9 cellular contexts compared by ENCODE assay signal in genomic region chr7:8761731-8762130, GRCh38.
"Had no signal": no experiment of that assay in that cellular context is flagged by ENCODE, and none has a peak within 500 bp of the region (broad histone marks: within the 10 kb centered on the region; RNA-seq: fewer than 3 reads in every experiment).

No MANE protein-coding gene starts in this region.

- DNase-seq: H9, HCEC 1CT, IMR-90, KBM-7 had no signal

- H3K4me3 ChIP-seq: GM23338 had no signal

- H3K4me2 ChIP-seq: GM23338, KMS-11 had no signal

- H2AFZ ChIP-seq: GM23338 had no signal

- H3K27ac ChIP-seq: KMS-11 had no signal

- ATAC-seq: GM23338 had no signal

- H3K9ac ChIP-seq: KMS-11 had no signal

- FAIRE-seq: H1, H54, HTR-8/SVneo had no signal
